ENCODE assay signal across 8 cellular contexts in genomic region chr2:163345795-163346573, GRCh38.
A peak's percentile ranks its signal among the peaks of the same experiment; 100 is the strongest.
DNase-seq lines count a peak whose midpoint lies in the region; ATAC-seq, FAIRE-seq and TF ChIP-seq lines count a peak whose summit lies in the region.

No MANE protein-coding gene starts in this region.

- H3K36me3 ChIP-seq in skeletal muscle satellite cell (ENCODE audit: insufficient read depth, low read length) = no peaks in the 10 kb centered on the region

- no peak overlapping the region for H3K4me3 ChIP-seq in skeletal muscle satellite cell (ENCODE audit: low read length)

- TF ChIP-seq CTCF in GM13977 (IDR thresholded peaks at IDR 0.05; ENCODE audit: extremely low read depth, insufficient read depth, missing control alignments) = peak; percentile 71

- H3K4me1 ChIP-seq in skeletal muscle satellite cell (ENCODE audit: control insufficient read depth, insufficient read depth, low read length) = peaks cover 31% of the 10 kb centered on the region

- H3K9ac ChIP-seq in skeletal muscle satellite cell (ENCODE audit: low read depth, low read length) = peak overlapping the region; percentile 37

- in situ Hi-C loops in GM13977 (cut with MboI; ENCODE audit: low pct_unique_long_range_greater_than_20kb, low sequenced_read_pairs, unreplicated experiment) = loop anchor here (25.0 kb wide), 1 partner anchor 716 kb away; no protein-coding TSS in a partner anchor

- peak; percentile 84 for ATAC-seq in HG02798 (IDR thresholded peaks at IDR 0.05; ENCODE audit: poor library complexity, unreplicated experiment)

- H3K4me2 ChIP-seq in skeletal muscle satellite cell (ENCODE audit: low read length) = peak overlapping the region; percentile 69

- FAIRE-seq in A204.1 (lab: Jason Lieb, UNC) = peak; percentile 97
- peak; percentile 99 for FAIRE-seq in frontal cortex (lab: Jason Lieb, UNC)

- no peaks in the 10 kb centered on the region for H3K27me3 ChIP-seq in skeletal muscle satellite cell (ENCODE audit: control insufficient read depth, insufficient read depth, low read length)

- DNase-seq in GM13977 (ENCODE audit: low spot score) (peak; percentile 62), NCI-H1092 treated with DMSO at 0.1 percent for 48 hours (lab: John Stamatoyannopoulos, UW) (peak; percentile 45), SKM-1 treated with dmso at 0.1 percent for 144 hours (lab: John Stamatoyannopoulos, UW; ENCODE audit: unreplicated experiment) (peak; percentile 44), frontal cortex (ENCODE audit: low spot score in 2 of 2) (peak; percentile 34 to 44)
- DNase-seq in effector CD4-positive, alpha-beta T cell = no peak

- H3K9me3 ChIP-seq in skeletal muscle satellite cell (replicated peaks; ENCODE audit: low read length) = no peaks in the 10 kb centered on the region
